Comparison of ENCODE assay signal across 26 cellular contexts in the genomic region with DNA sequence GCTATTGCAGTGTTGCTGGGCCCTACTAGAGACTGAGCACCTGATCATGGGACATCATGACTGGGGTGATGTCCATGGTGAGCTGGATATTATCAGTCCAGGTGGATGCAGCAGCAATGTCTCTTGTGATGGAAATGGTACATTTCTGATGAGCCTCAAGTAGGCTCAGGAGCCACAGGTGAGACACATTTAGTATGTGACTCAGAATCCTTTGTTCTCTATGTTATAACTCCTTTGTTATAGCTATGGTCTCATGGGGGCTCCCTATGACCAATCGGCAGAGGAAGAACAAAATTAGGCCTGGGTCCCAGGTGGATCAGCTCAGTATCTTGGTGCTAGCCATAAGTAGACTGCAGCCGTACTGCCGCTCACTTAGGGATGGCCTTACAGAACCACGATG.
"Had no signal": no experiment of that assay in that cellular context is flagged by ENCODE, and none has a peak within 500 bp of the region (broad histone marks: within the 10 kb centered on the region; RNA-seq: fewer than 3 reads in every experiment).

No MANE protein-coding gene starts in this region.

- ATAC-seq: activated CD8-positive, alpha-beta memory T cell treated with anti-CD3 and anti-CD28 coated beads, Interleukin-2, amount 10 ng/mL, durations not matched to agents 7 days and 5 days; activated naive CD4-positive, alpha-beta T cell treated with anti-CD3 and anti-CD28 coated beads, Interleukin-2, amount 50 U/mL, for 72 hours; activated naive CD8-positive, alpha-beta T cell treated with anti-CD3 and anti-CD28 coated beads, Interleukin-2, amount 50 U/mL, for 24 hours; body of pancreas had no signal

- FAIRE-seq: RCC 7860 had no signal

- H3K27me3 ChIP-seq: ascending aorta, body of pancreas, cardiac muscle cell, MG63 had no signal

- H3K4me3 ChIP-seq: ascending aorta, body of pancreas, cardiac muscle cell, MG63 had no signal

- H3K9me3 ChIP-seq: ascending aorta, body of pancreas, MG63 had no signal

- H3K4me1 ChIP-seq: ascending aorta, body of pancreas had no signal

- H3K27ac ChIP-seq: ascending aorta, body of pancreas, cardiac muscle cell had no signal

- DNase-seq: activated B cell treated with CpG ODN at 0.5 μM for 24 hours; activated CD4-positive, alpha-beta T cell treated with anti-CD3 and anti-CD28 coated beads for 1 hour; activated CD4-positive, alpha-beta T cell treated with anti-CD3 and anti-CD28 coated beads, Interleukin-2, amount 10 ng/mL, durations not matched to agents 24 days and 14 days; activated CD4-positive, alpha-beta T cell treated with anti-CD3 and anti-CD28 coated beads, Interleukin-2, amount 50 U/mL, for 48 hours; activated CD8-positive, alpha-beta memory T cell treated with anti-CD3 and anti-CD28 coated beads, Interleukin-2, amount 10 ng/mL, durations not matched to agents 7 days and 5 days; activated effector memory CD4-positive, alpha-beta T cell treated with Interleukin-2 at 50 U/mL for 16 hours; activated naive CD4-positive, alpha-beta T cell; activated naive CD8-positive, alpha-beta T cell treated with anti-CD3 and anti-CD28 coated beads, Interleukin-2, amount 50 U/mL, for 24 hours; activated T-cell treated with anti-CD3 and anti-CD28 coated beads, Interleukin-2, amount 50 U/mL, for 24 hours; amniotic stem cell; body of pancreas; MG63; MV-4-11; NCI-H1092 treated with DMSO at 0.1 percent for 48 hours; NCI-H1417 treated with DMSO at 0.1 percent for 48 hours; NCI-H1694; NCI-H2029 treated with DMSO at 0.1 percent for 48 hours; NCI-H345; NCI-H510A; NCI-H526 treated with DMSO at 0.1 percent for 48 hours; SHP77 treated with DMSO at 0.1 percent for 48 hours; T-helper 9 cell had no signal

- H3K36me3 ChIP-seq: ascending aorta, cardiac muscle cell, MG63 had no signal
